ENCODE assay signal across 20 cellular contexts in genomic region chr7:111495173-111495572, GRCh38.
A peak's percentile ranks its signal among the peaks of the same experiment; 100 is the strongest.
DNase-seq lines count a peak whose midpoint lies in the region; TF ChIP-seq lines count a peak whose summit lies in the region.
"Had no signal": no experiment of that assay in that cellular context is flagged by ENCODE, and none has a peak within 500 bp of the region (broad histone marks: within the 10 kb centered on the region; RNA-seq: fewer than 3 reads in every experiment).

No MANE protein-coding gene starts in this region.

- peaks cover 18% of the 10 kb centered on the region for H3K36me3 Mint-ChIP-seq in mesothelial cell of epicardium
- no peaks in the 10 kb centered on the region for H3K36me3 Mint-ChIP-seq in glutamatergic neuron (ENCODE audit: unreplicated experiment)
- peaks cover 0 to 3% (median 0%) of the 10 kb centered on the region in 3 donors for H3K36me3 Mint-ChIP-seq in immature natural killer cell

- no peak for TF ChIP-seq CTCF in VCaP (conservative IDR thresholded peaks at IDR 0.05)
- TF ChIP-seq CTCF in mesothelial cell of epicardium (IDR thresholded peaks at IDR 0.05; ENCODE audit: unreplicated experiment): no peak
- TF ChIP-seq CTCF in glutamatergic neuron (IDR thresholded peaks at IDR 0.05; ENCODE audit: partially characterized antibody, unreplicated experiment): no peak

- H3K27ac ChIP-seq in VCaP: 0 out of 2 replicates have a peak overlapping the region, but pooled peaks have one; percentile 4
- H3K27ac ChIP-seq: BLaER1 treated with 17β-estradiol and CSF1 and Interleukin-3, amounts not matched to agents 10 nM and 100 nM; C4-2B had no signal

- H3K9me3 Mint-ChIP-seq in mesothelial cell of epicardium (peaks cover 18% of the 10 kb centered on the region), glutamatergic neuron (ENCODE audit: unreplicated experiment) (peaks cover 2% of the 10 kb centered on the region), immature natural killer cell (no peaks in the 10 kb centered on the region)

- H3K27me3 Mint-ChIP-seq in mesothelial cell of epicardium (ENCODE audit: low read depth): no peaks in the 10 kb centered on the region
- no peaks in the 10 kb centered on the region for H3K27me3 Mint-ChIP-seq in glutamatergic neuron (ENCODE audit: unreplicated experiment)
- H3K27me3 Mint-ChIP-seq in immature natural killer cell (ENCODE audit: low read depth in 3 of 3): no peaks in the 10 kb centered on the region
- H3K27me3 Mint-ChIP-seq: B cell; CD4-positive, alpha-beta memory T cell had no signal

- H3K4me3 Mint-ChIP-seq in mesothelial cell of epicardium (no peak overlapping the region), glutamatergic neuron (ENCODE audit: unreplicated experiment) (no peak overlapping the region), immature natural killer cell (no peak overlapping the region)
- H3K4me3 Mint-ChIP-seq: B cell; CD4-positive, alpha-beta memory T cell; CD8-positive, alpha-beta memory T cell had no signal

- H3K27ac Mint-ChIP-seq in mesothelial cell of epicardium: peak overlapping the region; percentile 25
- no peak overlapping the region for H3K27ac Mint-ChIP-seq in glutamatergic neuron (ENCODE audit: unreplicated experiment)
- no peak overlapping the region for H3K27ac Mint-ChIP-seq in immature natural killer cell
- H3K27ac Mint-ChIP-seq: B cell; CD4-positive, alpha-beta memory T cell; CD8-positive, alpha-beta memory T cell had no signal

- H3K4me1 Mint-ChIP-seq in mesothelial cell of epicardium (peaks cover 9% of the 10 kb centered on the region), glutamatergic neuron (ENCODE audit: low read depth, unreplicated experiment) (no peaks in the 10 kb centered on the region), immature natural killer cell (no peaks in the 10 kb centered on the region)
- H3K4me1 Mint-ChIP-seq: B cell had no signal

- no peak for DNase-seq in mesothelial cell of epicardium (ENCODE audit: low spot score in 2 of 2, unreplicated experiment in 2 of 2)
- DNase-seq in glutamatergic neuron: no peak
- no peak for DNase-seq in UCSD-AML1 (lab: John Stamatoyannopoulos, UW; ENCODE audit: unreplicated experiment)
- no peak for DNase-seq in immature natural killer cell
- DNase-seq: 8988T; AML-193; CD4-positive, alpha-beta memory T cell; CD8-positive, alpha-beta memory T cell; COR-L47; DMS 273 treated with DMSO at 0.1 percent for 48 hours; DMS153; DMS53; DMS79; DND-41; EL; GDM1 had no signal
